Comparison of ENCODE assay signal across 23 cellular contexts in genomic region chr22:49325531-49326395, GRCh38.
DNase-seq lines count a peak whose midpoint lies in the region; ATAC-seq and TF ChIP-seq lines count a peak whose summit lies in the region.
"Had no signal": no experiment of that assay in that cellular context is flagged by ENCODE, and none has a peak within 500 bp of the region (broad histone marks: within the 10 kb centered on the region; RNA-seq: fewer than 3 reads in every experiment).

No MANE protein-coding gene starts in this region.

- no peak overlapping the region for H3K27ac Mint-ChIP-seq in stimulated activated effector memory CD8-positive, alpha-beta T cell treated with anti-CD3 and anti-CD28 coated beads, Interleukin-12 subunit alpha, Interleukin-12 subunit beta, amount 100 ng/mL, for 72 hours
- H3K27ac Mint-ChIP-seq in CD4-positive, alpha-beta memory T cell, result no peak overlapping the region
- H3K27ac Mint-ChIP-seq: activated CD4-positive, alpha-beta T cell treated with anti-CD3 and anti-CD28 coated beads for 36 hours; activated naive CD8-positive, alpha-beta T cell treated with anti-CD3 and anti-CD28 coated beads, Interleukin-2, amount 50 U/mL, for 24 hours; nephron progenitor cell; T-helper 17 cell had no signal

- H3K4me1 Mint-ChIP-seq in stimulated activated effector memory CD8-positive, alpha-beta T cell treated with anti-CD3 and anti-CD28 coated beads, Interleukin-12 subunit alpha, Interleukin-12 subunit beta, amount 100 ng/mL, for 72 hours, result peaks cover 7% of the 10 kb centered on the region
- peaks cover 0 to 11% (median 1%) of the 10 kb centered on the region in 4 donors for H3K4me1 Mint-ChIP-seq in CD4-positive, alpha-beta memory T cell
- H3K4me1 Mint-ChIP-seq: activated CD4-positive, alpha-beta T cell treated with anti-CD3 and anti-CD28 coated beads for 36 hours; activated naive CD8-positive, alpha-beta T cell treated with anti-CD3 and anti-CD28 coated beads, Interleukin-2, amount 50 U/mL, for 24 hours had no signal

- no peak overlapping the region for H3K27ac ChIP-seq in RWPE2 (ENCODE audit: poor library complexity, severe bottlenecking)
- no peak overlapping the region for H3K27ac ChIP-seq in lower lobe of right lung
- no peak overlapping the region for H3K27ac ChIP-seq in CD4-positive, alpha-beta memory T cell (ENCODE audit: low read depth, low read length)

- no peak for TF ChIP-seq CTCF in RWPE2 (IDR thresholded peaks at IDR 0.05; ENCODE audit: poor library complexity, severe bottlenecking)
- TF ChIP-seq CTCF in lower lobe of right lung (IDR thresholded peaks at IDR 0.05), result no peak

- H3K9me3 ChIP-seq in RWPE2 (ENCODE audit: severe bottlenecking) (no peaks in the 10 kb centered on the region), lower lobe of right lung (no peaks in the 10 kb centered on the region)
- peaks cover 0 to 4% of the 10 kb centered on the region in 2 donors for H3K9me3 ChIP-seq in CD4-positive, alpha-beta memory T cell (ENCODE audit: control insufficient read depth in 1 of 2, low read length in 2 of 2)
- H3K9me3 ChIP-seq: mucosa of descending colon had no signal

- no peak for ATAC-seq in RWPE2 (ENCODE audit: low read depth)
- ATAC-seq in lower lobe of right lung, result no peak
- ATAC-seq in stimulated activated effector memory CD8-positive, alpha-beta T cell treated with anti-CD3 and anti-CD28 coated beads, Interleukin-12 subunit alpha, Interleukin-12 subunit beta, amount 100 ng/mL, for 72 hours, result peak; percentile 3
- no peak for ATAC-seq in HG03039 (IDR thresholded peaks at IDR 0.05; ENCODE audit: unreplicated experiment)
- ATAC-seq: activated CD4-positive, alpha-beta T cell treated with anti-CD3 and anti-CD28 coated beads for 36 hours; activated naive CD8-positive, alpha-beta T cell treated with anti-CD3 and anti-CD28 coated beads, Interleukin-2, amount 50 U/mL, for 24 hours; mucosa of descending colon had no signal

- no peaks in the 10 kb centered on the region for H3K36me3 ChIP-seq in RWPE2 (ENCODE audit: low read depth)
- no peaks in the 10 kb centered on the region for H3K36me3 ChIP-seq in lower lobe of right lung
- no peaks in the 10 kb centered on the region for H3K36me3 ChIP-seq in CD4-positive, alpha-beta memory T cell (ENCODE audit: insufficient read depth, low read length)

- H3K4me3 ChIP-seq in RWPE2 (ENCODE audit: severe bottlenecking) (no peak overlapping the region), lower lobe of right lung (no peak overlapping the region)
- no peak overlapping the region for H3K4me3 ChIP-seq in CD4-positive, alpha-beta memory T cell (ENCODE audit: low read length in 2 of 2)
- H3K4me3 ChIP-seq: mucosa of descending colon had no signal

- peaks cover 19 to 20% of the 10 kb centered on the region in 2 donors for H3K27me3 Mint-ChIP-seq in CD4-positive, alpha-beta memory T cell

- POLR2A ChIA-PET in CD4-positive, alpha-beta memory T cell (lab: Charles Lee; ENCODE audit: partially characterized antibody), result no interaction called here

- H3K9me3 Mint-ChIP-seq in stimulated activated effector memory CD8-positive, alpha-beta T cell treated with anti-CD3 and anti-CD28 coated beads, Interleukin-12 subunit alpha, Interleukin-12 subunit beta, amount 100 ng/mL, for 72 hours, result peaks cover 4% of the 10 kb centered on the region
- H3K9me3 Mint-ChIP-seq in CD4-positive, alpha-beta memory T cell, result peaks cover 0 to 13% (median 9%) of the 10 kb centered on the region in 8 donors

- H3K27me3 ChIP-seq in RWPE2 (ENCODE audit: insufficient read depth, poor library complexity, severe bottlenecking), result no peaks in the 10 kb centered on the region
- H3K27me3 ChIP-seq in lower lobe of right lung (ENCODE audit: low read depth), result peaks cover 34% of the 10 kb centered on the region
- H3K27me3 ChIP-seq in CD4-positive, alpha-beta memory T cell (ENCODE audit: insufficient read depth, low read length), result no peaks in the 10 kb centered on the region

- H3K4me3 Mint-ChIP-seq in stimulated activated effector memory CD8-positive, alpha-beta T cell treated with anti-CD3 and anti-CD28 coated beads, Interleukin-12 subunit alpha, Interleukin-12 subunit beta, amount 100 ng/mL, for 72 hours, result no peak overlapping the region
- H3K4me3 Mint-ChIP-seq in CD4-positive, alpha-beta memory T cell, result no peak overlapping the region
- H3K4me3 Mint-ChIP-seq: activated CD4-positive, alpha-beta T cell treated with anti-CD3 and anti-CD28 coated beads for 36 hours; activated naive CD8-positive, alpha-beta T cell treated with anti-CD3 and anti-CD28 coated beads, Interleukin-2, amount 50 U/mL, for 24 hours; nephron progenitor cell; T-helper 17 cell had no signal

- intact Hi-C loops in lower lobe of right lung (cut with DNase I), result no loop called here
- intact Hi-C loops in CD4-positive, alpha-beta memory T cell (cut with micrococcal nuclease), result no loop called here

- H3K4me1 ChIP-seq in RWPE2 (ENCODE audit: insufficient read depth, poor library complexity, severe bottlenecking), result no peaks in the 10 kb centered on the region
- no peaks in the 10 kb centered on the region for H3K4me1 ChIP-seq in lower lobe of right lung
- H3K4me1 ChIP-seq in CD4-positive, alpha-beta memory T cell (ENCODE audit: insufficient read depth, low read length), result no peaks in the 10 kb centered on the region

- H3K36me3 Mint-ChIP-seq in stimulated activated effector memory CD8-positive, alpha-beta T cell treated with anti-CD3 and anti-CD28 coated beads, Interleukin-12 subunit alpha, Interleukin-12 subunit beta, amount 100 ng/mL, for 72 hours, result no peaks in the 10 kb centered on the region
- H3K36me3 Mint-ChIP-seq in CD4-positive, alpha-beta memory T cell, result no peaks in the 10 kb centered on the region

- CTCF ChIA-PET in CD4-positive, alpha-beta memory T cell (lab: Charles Lee; ENCODE audit: partially characterized antibody), result interaction anchor here (1.0 kb wide), 1 partner anchor 21 kb away, joined by 3 read pairs; no protein-coding TSS in a partner anchor

- peak; percentile 35 for DNase-seq in activated CD8-positive, alpha-beta memory T cell treated with anti-CD3 and anti-CD28 coated beads for 24 hours
- DNase-seq in activated CD8-positive, alpha-beta memory T cell treated with anti-CD3 and anti-CD28 coated beads, Interleukin-2, amount 50 U/mL, for 4 hours, result no peak
- DNase-seq in RWPE2 (ENCODE audit: low spot score) (peak; percentile 29), lower lobe of right lung (peak; percentile 19), DMS 273 (lab: John Stamatoyannopoulos, UW; ENCODE audit: unreplicated experiment) (no peak)
- DNase-seq in stimulated activated effector memory CD8-positive, alpha-beta T cell treated with anti-CD3 and anti-CD28 coated beads, Interleukin-12 subunit alpha, Interleukin-12 subunit beta, amount 100 ng/mL, for 72 hours (ENCODE audit: low spot score in 2 of 2), result peak in 1 of 2 donors; percentile 12
- no peak for DNase-seq in CD4-positive, alpha-beta memory T cell
- DNase-seq: activated CD4-positive, alpha-beta T cell treated with anti-CD3 and anti-CD28 coated beads for 36 hours; activated gamma-delta T cell treated with Interleukin-2 at 50 U/mL for 16 hours; activated naive CD8-positive, alpha-beta T cell treated with anti-CD3 and anti-CD28 coated beads, Interleukin-2, amount 50 U/mL, for 24 hours; cerebellar nuclear complex; effector CD8-positive, alpha-beta T cell; erythroblast; foreskin fibroblast; GDM1; mucosa of descending colon; NCI-H1048; NCI-H1694 treated with DMSO at 0.1 percent for 48 hours; NCI-H2171 treated with DMSO at 0.1 percent for 48 hours; NCI-H524; nephron progenitor cell; T-helper 17 cell had no signal

Comparison
In these comparisons a context has a peak if more than half of its experiments do, and no peak if none do; other contexts are left out.
1. DNase-seq: peak in activated CD8-positive, alpha-beta memory T cell treated with anti-CD3 and anti-CD28 coated beads for 24 hours (single experiment), RWPE2 (single experiment) and lower lobe of right lung (single experiment); none in activated CD8-positive, alpha-beta memory T cell treated with anti-CD3 and anti-CD28 coated beads, Interleukin-2, amount 50 U/mL, for 4 hours (single experiment), DMS 273 (single experiment) and CD4-positive, alpha-beta memory T cell (0 of 5).